In the genomic region with DNA sequence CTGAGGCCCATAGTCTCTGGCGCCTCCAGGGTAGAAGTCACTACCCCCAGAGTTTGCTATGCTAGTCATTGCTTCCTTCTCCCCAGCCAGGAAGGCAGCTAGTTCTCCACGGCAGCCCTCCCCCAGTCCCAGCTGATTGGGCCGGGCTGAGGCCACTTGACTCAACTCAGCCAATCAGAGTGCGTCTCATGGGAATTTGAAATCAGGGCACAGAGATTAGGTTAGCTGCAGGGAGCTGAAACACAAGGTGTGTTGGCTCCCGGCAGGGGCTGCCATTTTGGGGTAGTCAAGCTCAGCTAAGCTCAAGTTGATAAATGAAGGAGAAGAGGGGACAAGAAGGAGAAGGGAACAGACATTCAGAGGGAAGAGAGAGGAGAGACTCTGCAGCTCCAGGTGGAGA, we compare ENCODE assay signal across 10 cellular contexts. TPM values are rescaled to one million over a fixed set of nuclear protein-coding genes. Genes with fewer than 3 reads are reported as not detected.
DNase-seq lines count a peak whose midpoint lies in the region; ATAC-seq, FAIRE-seq and TF ChIP-seq lines count a peak whose summit lies in the region.
"Had no signal": no experiment of that assay in that cellular context is flagged by ENCODE, and none has a peak within 500 bp of the region (broad histone marks: within the 10 kb centered on the region; RNA-seq: fewer than 3 reads in every experiment).

No MANE protein-coding gene starts in this region.

- H3K4me3 ChIP-seq in A673 (ENCODE audit: low read depth, low read length, poor library complexity, severe bottlenecking) (no peak overlapping the region), HL-60 (replicated peaks; ENCODE audit: insufficient read depth, low read length) (no peak overlapping the region), heart right ventricle (no peak overlapping the region)
- H3K4me3 ChIP-seq: lower lobe of right lung had no signal

- no peaks in the 10 kb centered on the region for H3K9me3 Mint-ChIP-seq in activated T-helper 1 cell treated with anti-CD3 and anti-CD28 coated beads, Interleukin-12 subunit alpha, Interleukin-12 subunit beta, Interleukin-2, Interleukin-4 antibody, amounts not matched to agents 30 ng/mL and 10 ng/mL and 1 ng/mL, durations not matched to agents 14 hours and 24 hours and 36 hours
- no peaks in the 10 kb centered on the region for H3K9me3 Mint-ChIP-seq in activated naive CD4-positive, alpha-beta T cell treated with anti-CD3 and anti-CD28 coated beads, Interleukin-2, amount 10 ng/mL, durations not matched to agents 7 days and 5 days
- H3K9me3 Mint-ChIP-seq: activated naive CD4-positive, alpha-beta T cell treated with anti-CD3 and anti-CD28 coated beads, Interleukin-2, amount 50 U/mL, for 24 hours had no signal

- ATAC-seq in heart right ventricle: peak in 7 of 8 donors; percentile 65 to 87 (median 76)
- no peak for ATAC-seq in GM19324 (IDR thresholded peaks at IDR 0.05; ENCODE audit: low FRiP score, unreplicated experiment)

- no peaks in the 10 kb centered on the region for H3K9me3 ChIP-seq in A673 (ENCODE audit: low read depth, low read length, poor library complexity, severe bottlenecking)
- no peaks in the 10 kb centered on the region for H3K9me3 ChIP-seq in heart right ventricle
- H3K9me3 ChIP-seq: lower lobe of right lung had no signal

- H3K4me3 Mint-ChIP-seq in activated T-helper 1 cell treated with anti-CD3 and anti-CD28 coated beads, Interleukin-12 subunit alpha, Interleukin-12 subunit beta, Interleukin-2, Interleukin-4 antibody, amounts not matched to agents 30 ng/mL and 10 ng/mL and 1 ng/mL, durations not matched to agents 14 hours and 24 hours and 36 hours: no peak overlapping the region
- H3K4me3 Mint-ChIP-seq in activated naive CD4-positive, alpha-beta T cell treated with anti-CD3 and anti-CD28 coated beads, Interleukin-2, amount 10 ng/mL, durations not matched to agents 7 days and 5 days: no peak overlapping the region
- H3K4me3 Mint-ChIP-seq: activated naive CD4-positive, alpha-beta T cell treated with anti-CD3 and anti-CD28 coated beads, Interleukin-2, amount 50 U/mL, for 24 hours had no signal

- 68 to 73% methylated on average over 5 of the region's 5 CpGs for WGBS in heart right ventricle, 2 donors

- H3K36me3 Mint-ChIP-seq in activated T-helper 1 cell treated with anti-CD3 and anti-CD28 coated beads, Interleukin-12 subunit alpha, Interleukin-12 subunit beta, Interleukin-2, Interleukin-4 antibody, amounts not matched to agents 30 ng/mL and 10 ng/mL and 1 ng/mL, durations not matched to agents 14 hours and 24 hours and 36 hours (ENCODE audit: low read depth): no peaks in the 10 kb centered on the region
- no peaks in the 10 kb centered on the region for H3K36me3 Mint-ChIP-seq in activated naive CD4-positive, alpha-beta T cell treated with anti-CD3 and anti-CD28 coated beads, Interleukin-2, amount 10 ng/mL, durations not matched to agents 7 days and 5 days
- H3K36me3 Mint-ChIP-seq: activated naive CD4-positive, alpha-beta T cell treated with anti-CD3 and anti-CD28 coated beads, Interleukin-2, amount 50 U/mL, for 24 hours had no signal

- DNase-seq in A673 (ENCODE audit: low spot score) (peak; percentile 79), HL-60 (ENCODE audit: low read depth in 1 of 2, low spot score in 1 of 2) (peak; percentile 9 to 14), RCC 7860 (ENCODE audit: low spot score) (peak; percentile 41), heart right ventricle (peak; percentile 60 to 81), GM10266 (ENCODE audit: extremely low spot score) (no peak)
- DNase-seq in activated T-helper 1 cell treated with anti-CD3 and anti-CD28 coated beads, Interleukin-12 subunit alpha, Interleukin-12 subunit beta, Interleukin-2, Interleukin-4 antibody, amounts not matched to agents 30 ng/mL and 10 ng/mL and 1 ng/mL, durations not matched to agents 14 hours and 24 hours and 36 hours (ENCODE audit: low spot score): no peak
- no peak for DNase-seq in activated naive CD4-positive, alpha-beta T cell treated with anti-CD3 and anti-CD28 coated beads, Interleukin-2, amount 10 ng/mL, durations not matched to agents 7 days and 5 days
- DNase-seq: lower lobe of right lung had no signal

- intact Hi-C loops in A673 (cut with micrococcal nuclease; ENCODE audit: unreplicated experiment): no loop called here
- intact Hi-C loops in heart right ventricle (cut with DNase I): no loop called here
- intact Hi-C loops in activated T-helper 1 cell treated with anti-CD3 and anti-CD28 coated beads, Interleukin-12 subunit alpha, Interleukin-12 subunit beta, Interleukin-2, Interleukin-4 antibody, amounts not matched to agents 30 ng/mL and 10 ng/mL and 1 ng/mL, durations not matched to agents 14 hours and 24 hours and 36 hours (cut with micrococcal nuclease): no loop called here

- no peak overlapping the region for H3K27ac Mint-ChIP-seq in activated T-helper 1 cell treated with anti-CD3 and anti-CD28 coated beads, Interleukin-12 subunit alpha, Interleukin-12 subunit beta, Interleukin-2, Interleukin-4 antibody, amounts not matched to agents 30 ng/mL and 10 ng/mL and 1 ng/mL, durations not matched to agents 14 hours and 24 hours and 36 hours
- no peak overlapping the region for H3K27ac Mint-ChIP-seq in activated naive CD4-positive, alpha-beta T cell treated with anti-CD3 and anti-CD28 coated beads, Interleukin-2, amount 10 ng/mL, durations not matched to agents 7 days and 5 days
- H3K27ac Mint-ChIP-seq: activated naive CD4-positive, alpha-beta T cell treated with anti-CD3 and anti-CD28 coated beads, Interleukin-2, amount 50 U/mL, for 24 hours had no signal

- peaks cover 6% of the 10 kb centered on the region for H3K27me3 Mint-ChIP-seq in activated T-helper 1 cell treated with anti-CD3 and anti-CD28 coated beads, Interleukin-12 subunit alpha, Interleukin-12 subunit beta, Interleukin-2, Interleukin-4 antibody, amounts not matched to agents 30 ng/mL and 10 ng/mL and 1 ng/mL, durations not matched to agents 14 hours and 24 hours and 36 hours (ENCODE audit: insufficient read depth)
- peaks cover 15% of the 10 kb centered on the region for H3K27me3 Mint-ChIP-seq in activated naive CD4-positive, alpha-beta T cell treated with anti-CD3 and anti-CD28 coated beads, Interleukin-2, amount 10 ng/mL, durations not matched to agents 7 days and 5 days
- H3K27me3 Mint-ChIP-seq: activated naive CD4-positive, alpha-beta T cell treated with anti-CD3 and anti-CD28 coated beads, Interleukin-2, amount 50 U/mL, for 24 hours had no signal

- TF ChIP-seq CTCF in A673 (conservative IDR thresholded peaks at IDR 0.05; ENCODE audit: low read depth, low read length) (no peak), HL-60 (IDR thresholded peaks at IDR 0.05; ENCODE audit: insufficient read depth, low read length) (no peak), heart right ventricle (IDR thresholded peaks at IDR 0.05) (no peak), GM10266 (IDR thresholded peaks at IDR 0.05; ENCODE audit: control insufficient read depth, insufficient read depth, low read depth, missing control alignments) (no peak)

- H3K27me3 ChIP-seq in A673 (replicated peaks; ENCODE audit: insufficient read depth, low read depth, low read length, poor library complexity): no peaks in the 10 kb centered on the region
- no peaks in the 10 kb centered on the region for H3K27me3 ChIP-seq in HL-60 (ENCODE audit: insufficient read depth, poor library complexity, severe bottlenecking)
- H3K27me3 ChIP-seq in heart right ventricle: peaks cover 0 to 1% (median 0%) of the 10 kb centered on the region in 7 donors

- CTCF ChIA-PET in A673 (lab: Charles Lee): interaction anchor here (1.1 kb wide), 1 partner anchor 413 kb away, joined by 3 read pairs; no protein-coding TSS in a partner anchor
- CTCF ChIA-PET in activated naive CD4-positive, alpha-beta T cell treated with anti-CD3 and anti-CD28 coated beads, Interleukin-2, amount 10 ng/mL, durations not matched to agents 7 days and 5 days (lab: Charles Lee): no interaction called here

- H3K36me3 ChIP-seq in A673 (ENCODE audit: insufficient read depth, low read length, poor library complexity, severe bottlenecking) (no peaks in the 10 kb centered on the region), heart right ventricle (no peaks in the 10 kb centered on the region)
- H3K36me3 ChIP-seq: lower lobe of right lung had no signal

- peak overlapping the region; percentile 8 for H3K27ac ChIP-seq in A673 (ENCODE audit: low read depth, low read length, poor library complexity, severe bottlenecking)
- H3K27ac ChIP-seq in HL-60 (replicated peaks): no peak overlapping the region
- peak overlapping the region in 5 of 10 donors; percentile 23 to 78 (median 43) for H3K27ac ChIP-seq in heart right ventricle
- H3K27ac ChIP-seq: lower lobe of right lung had no signal

- H3K4me1 ChIP-seq in A673 (ENCODE audit: insufficient read depth, low read length, poor library complexity, severe bottlenecking): peaks cover 14% of the 10 kb centered on the region
- H3K4me1 ChIP-seq in heart right ventricle: peaks cover 0 to 8% (median 0%) of the 10 kb centered on the region in 9 donors
- H3K4me1 ChIP-seq: lower lobe of right lung had no signal

- H3K4me1 Mint-ChIP-seq in activated T-helper 1 cell treated with anti-CD3 and anti-CD28 coated beads, Interleukin-12 subunit alpha, Interleukin-12 subunit beta, Interleukin-2, Interleukin-4 antibody, amounts not matched to agents 30 ng/mL and 10 ng/mL and 1 ng/mL, durations not matched to agents 14 hours and 24 hours and 36 hours (ENCODE audit: low read depth): no peaks in the 10 kb centered on the region
- no peaks in the 10 kb centered on the region for H3K4me1 Mint-ChIP-seq in activated naive CD4-positive, alpha-beta T cell treated with anti-CD3 and anti-CD28 coated beads, Interleukin-2, amount 10 ng/mL, durations not matched to agents 7 days and 5 days
- H3K4me1 Mint-ChIP-seq: activated naive CD4-positive, alpha-beta T cell treated with anti-CD3 and anti-CD28 coated beads, Interleukin-2, amount 50 U/mL, for 24 hours had no signal

- BruUV-seq in A673 (replicated peaks; lab: Mats Ljungman, UMichigan): no TSS peak

- no peak for FAIRE-seq in RCC 7860 (lab: Jason Lieb, UNC)

- POLR2A ChIA-PET in A673 (lab: Charles Lee; ENCODE audit: low non-redundant PET): no interaction called here

RNA-seq across cellular contexts. Expression of a gene that starts 32.8 kb away (rescaled TPM):
- total RNA-seq in A673 (2021): 93.7 and 111 TPM in 2 replicates
- total RNA-seq in heart right ventricle: 1 to 10 TPM in 7 of 10 donors, under 1 TPM in 3; 0.70 to 2.2 (median 1.3) TPM
- 1 to 10 TPM; 1.3 to 2.7 TPM for polyA plus RNA-seq in heart right ventricle
- total RNA-seq in activated T-helper 1 cell treated with anti-CD3 and anti-CD28 coated beads, Interleukin-12 subunit alpha, Interleukin-12 subunit beta, Interleukin-2, Interleukin-4 antibody, amounts not matched to agents 30 ng/mL and 10 ng/mL and 1 ng/mL, durations not matched to agents 14 hours and 24 hours and 36 hours: not detected in 2 replicates

Comparison
In these comparisons a context has a peak if more than half of its experiments do, and no peak if none do; other contexts are left out.
1. DNase-seq: peak in A673 (single experiment), HL-60 (2 of 2), RCC 7860 (single experiment) and heart right ventricle (2 of 2); none in activated T-helper 1 cell treated with anti-CD3 and anti-CD28 coated beads, Interleukin-12 subunit alpha, Interleukin-12 subunit beta, Interleukin-2, Interleukin-4 antibody, amounts not matched to agents 30 ng/mL and 10 ng/mL and 1 ng/mL, durations not matched to agents 14 hours and 24 hours and 36 hours (single experiment), GM10266 (single experiment) and activated naive CD4-positive, alpha-beta T cell treated with anti-CD3 and anti-CD28 coated beads, Interleukin-2, amount 10 ng/mL, durations not matched to agents 7 days and 5 days (single experiment).
2. RNA of a gene that starts 32.8 kb away (total RNA-seq): 93.7 to 111 TPM in A673; 0.70 to 2.2 TPM in heart right ventricle and not detected in activated T-helper 1 cell treated with anti-CD3 and anti-CD28 coated beads, Interleukin-12 subunit alpha, Interleukin-12 subunit beta, Interleukin-2, Interleukin-4 antibody, amounts not matched to agents 30 ng/mL and 10 ng/mL and 1 ng/mL, durations not matched to agents 14 hours and 24 hours and 36 hours; every median in the first group is over 10 times any median in the second.